In genomic region chr16:10405386-10405939, GRCh38 we compare ENCODE assay signal across 1 cellular context.
A peak's percentile ranks its signal among the peaks of the same experiment; 100 is the strongest.
TF ChIP-seq lines count a peak whose summit lies in the region.

No MANE protein-coding gene starts in this region.

TF ChIP-seq in K562, 482 proteins besides CTCF, POLR2A, EP300 and RAD21 (continued from another document and continues in another):
- TF ChIP-seq MITF (IDR thresholded peaks at IDR 0.05), result no peak
- TF ChIP-seq CHD1 (IDR thresholded peaks at IDR 0.05; ENCODE audit: low read length), result no peak
- no peak for TF ChIP-seq SIN3B (IDR thresholded peaks at IDR 0.05; ENCODE audit: low read depth)
- peak; percentile 88; the same call in 1 of the 2 replicates for TF ChIP-seq DMBX1 (CRISPR knock-in tag; IDR thresholded peaks at IDR 0.05; ENCODE audit: borderline replicate concordance)
- TF ChIP-seq ZFP91 (CRISPR knock-in tag; IDR thresholded peaks at IDR 0.05), result no peak
- TF ChIP-seq ZNF408 (CRISPR knock-in tag; IDR thresholded peaks at IDR 0.05; ENCODE audit: low read depth), result no peak
- peak; percentile 31; the same call in 1 of the 2 replicates for TF ChIP-seq VEZF1 (CRISPR knock-in tag; IDR thresholded peaks at IDR 0.05)
- TF ChIP-seq NEUROD1 (IDR thresholded peaks at IDR 0.05; ENCODE audit: borderline replicate concordance, low read depth, low read length, partially characterized antibody), result no peak
- no peak for TF ChIP-seq THAP7 (CRISPR knock-in tag; IDR thresholded peaks at IDR 0.05)
- TF ChIP-seq ZNF3 (CRISPR knock-in tag; IDR thresholded peaks at IDR 0.05), result no peak
- TF ChIP-seq DPF2 (IDR thresholded peaks at IDR 0.05), result peak; percentile 78
- no peak for TF ChIP-seq RREB1 (CRISPR knock-in tag; IDR thresholded peaks at IDR 0.05)
- no peak for TF ChIP-seq CREB3L1 (IDR thresholded peaks at IDR 0.05; ENCODE audit: borderline replicate concordance, low read depth)
- TF ChIP-seq KDM1A (IDR thresholded peaks at IDR 0.05), result peak in 1 of 2 experiments; percentile 37; a peak in 1 of 4 replicates
- TF ChIP-seq STAT5A (IDR thresholded peaks at IDR 0.05; ENCODE audit: borderline replicate concordance, low read length), result 0 out of 2 replicates have a peak, but pooled peaks have one; percentile 43
- peak; percentile 73; the same call in 1 of the 2 replicates for TF ChIP-seq ZKSCAN8 (CRISPR knock-in tag; IDR thresholded peaks at IDR 0.05)
- TF ChIP-seq ETS1 (conservative IDR thresholded peaks at IDR 0.05; ENCODE audit: control insufficient read depth, low read depth, low read length), result no peak
- no peak for TF ChIP-seq RBM39 (optimal IDR thresholded peaks at IDR 0.05; ENCODE audit: low read depth, low read length)
- no peak for TF ChIP-seq CEBPZ (IDR thresholded peaks at IDR 0.05; ENCODE audit: borderline replicate concordance, low read depth, low read length)
- no peak for TF ChIP-seq SIN3A (IDR thresholded peaks at IDR 0.05; ENCODE audit: borderline replicate concordance in 2 of 2, control insufficient read depth in 1 of 2, low read depth in 2 of 2, low read length in 2 of 2)
- TF ChIP-seq MEF2D (tag; conservative IDR thresholded peaks at IDR 0.05; ENCODE audit: low read depth), result no peak
- no peak for TF ChIP-seq NFYB (IDR thresholded peaks at IDR 0.05; ENCODE audit: extremely low read depth, insufficient read length)
- TF ChIP-seq PBX2 (CRISPR knock-in tag; IDR thresholded peaks at IDR 0.05; ENCODE audit: low read depth), result no peak
- TF ChIP-seq PBX2 (tag; conservative IDR thresholded peaks at IDR 0.05; ENCODE audit: low read depth), result no peak
- no peak for TF ChIP-seq CGGBP1 (CRISPR knock-in tag; IDR thresholded peaks at IDR 0.05)
- TF ChIP-seq POLR3A (IDR thresholded peaks at IDR 0.05; ENCODE audit: borderline replicate concordance, extremely low read depth, insufficient read depth, insufficient read length), result no peak
- 0 out of 2 replicates have a peak, but pooled peaks have one; percentile 11 for TF ChIP-seq TFAP4 (CRISPR knock-in tag; IDR thresholded peaks at IDR 0.05; ENCODE audit: borderline replicate concordance)
- peak; percentile 27; the same call in 1 of the 2 replicates for TF ChIP-seq HMBOX1 (IDR thresholded peaks at IDR 0.05)
- TF ChIP-seq ZNF764 (CRISPR knock-in tag; IDR thresholded peaks at IDR 0.05; ENCODE audit: low read depth), result no peak
- no peak for TF ChIP-seq NFRKB (IDR thresholded peaks at IDR 0.05; ENCODE audit: low read depth)
- no peak for TF ChIP-seq ERF (CRISPR knock-in tag; IDR thresholded peaks at IDR 0.05)
